Comparison of ENCODE assay signal across 26 cellular contexts in genomic region chr4:177638871-177639270, GRCh38.
"Had no signal": no experiment of that assay in that cellular context is flagged by ENCODE, and none has a peak within 500 bp of the region (broad histone marks: within the 10 kb centered on the region; RNA-seq: fewer than 3 reads in every experiment).

No MANE protein-coding gene starts in this region.

- H3K4me1 ChIP-seq: colonic mucosa, left ventricle myocardium inferior, right atrium auricular region, sigmoid colon, testis, tibial nerve, upper lobe of right lung, vagina had no signal

- DNase-seq: colonic mucosa; dermis blood vessel endothelial cell; erythroblast; foreskin melanocyte; head of caudate nucleus; kidney; left cardiac atrium; left ventricle myocardium inferior; mucosa of descending colon; naive thymus-derived CD8-positive, alpha-beta T cell; nucleus accumbens; ovary; sigmoid colon; stimulated activated CD4-positive, alpha-beta T cell treated with anti-CD3 and anti-CD28 coated beads, Interleukin-2, amount 100 ng/mL, for 24 hours; stimulated activated CD4-positive, alpha-beta T cell treated with anti-CD3 and anti-CD28 coated beads, Interleukin-4, amount 100 ng/mL, for 4 hours; stimulated activated naive B cell treated with anti-CD40 and anti-IgM and Interleukin-4, amounts not matched to agents 10 μg/mL and 1 μg/mL and 100 μg/mL, for 72 hours; stimulated activated naive CD8-positive, alpha-beta T cell treated with anti-CD3 and anti-CD28 coated beads, Interleukin-15, amount 100 ng/mL, for 72 hours; testis; upper lobe of right lung had no signal

- H3K27me3 ChIP-seq: colonic mucosa, hepatocyte, ovary, right atrium auricular region, sigmoid colon, testis, tibial nerve, upper lobe of right lung, vagina had no signal

- H3K9me3 ChIP-seq: colonic mucosa, mucosa of descending colon, right atrium auricular region, sigmoid colon, testis, upper lobe of right lung, vagina had no signal

- H3K27me3 Mint-ChIP-seq: naive thymus-derived CD8-positive, alpha-beta T cell; stimulated activated naive B cell treated with anti-CD40 and anti-IgM and Interleukin-4, amounts not matched to agents 10 μg/mL and 1 μg/mL and 100 μg/mL, for 72 hours; stimulated activated naive CD8-positive, alpha-beta T cell treated with anti-CD3 and anti-CD28 coated beads, Interleukin-15, amount 100 ng/mL, for 72 hours had no signal

- ATAC-seq: left cardiac atrium; mucosa of descending colon; naive thymus-derived CD8-positive, alpha-beta T cell; stimulated activated naive B cell treated with anti-CD40 and anti-IgM and Interleukin-4, amounts not matched to agents 10 μg/mL and 1 μg/mL and 100 μg/mL, for 72 hours; stimulated activated naive CD8-positive, alpha-beta T cell treated with anti-CD3 and anti-CD28 coated beads, Interleukin-15, amount 100 ng/mL, for 72 hours; upper lobe of right lung had no signal

- H3K36me3 ChIP-seq: colonic mucosa, left ventricle myocardium inferior, ovary, right atrium auricular region, sigmoid colon, tibial nerve, upper lobe of right lung, vagina had no signal

- H3K27ac ChIP-seq: colonic mucosa, hepatocyte, left ventricle myocardium inferior, ovary, right atrium auricular region, sigmoid colon, skin epidermis, testis, tibial nerve, upper lobe of right lung, vagina had no signal

- H3K4me3 ChIP-seq: colonic mucosa, hepatocyte, left ventricle myocardium inferior, mucosa of descending colon, ovary, right atrium auricular region, sigmoid colon, skin epidermis, testis, tibial nerve, upper lobe of right lung, vagina had no signal

- H3K9me3 Mint-ChIP-seq: stimulated activated naive CD8-positive, alpha-beta T cell treated with anti-CD3 and anti-CD28 coated beads, Interleukin-15, amount 100 ng/mL, for 72 hours had no signal

- H3K36me3 Mint-ChIP-seq: stimulated activated naive B cell treated with anti-CD40 and anti-IgM and Interleukin-4, amounts not matched to agents 10 μg/mL and 1 μg/mL and 100 μg/mL, for 72 hours had no signal

- H3K4me3 Mint-ChIP-seq: naive thymus-derived CD8-positive, alpha-beta T cell; neural crest cell; stimulated activated naive B cell treated with anti-CD40 and anti-IgM and Interleukin-4, amounts not matched to agents 10 μg/mL and 1 μg/mL and 100 μg/mL, for 72 hours; stimulated activated naive CD8-positive, alpha-beta T cell treated with anti-CD3 and anti-CD28 coated beads, Interleukin-15, amount 100 ng/mL, for 72 hours had no signal

- H3K27ac Mint-ChIP-seq: naive thymus-derived CD8-positive, alpha-beta T cell; stimulated activated naive B cell treated with anti-CD40 and anti-IgM and Interleukin-4, amounts not matched to agents 10 μg/mL and 1 μg/mL and 100 μg/mL, for 72 hours; stimulated activated naive CD8-positive, alpha-beta T cell treated with anti-CD3 and anti-CD28 coated beads, Interleukin-15, amount 100 ng/mL, for 72 hours had no signal

- H3K4me1 Mint-ChIP-seq: naive thymus-derived CD8-positive, alpha-beta T cell; stimulated activated naive B cell treated with anti-CD40 and anti-IgM and Interleukin-4, amounts not matched to agents 10 μg/mL and 1 μg/mL and 100 μg/mL, for 72 hours had no signal

- FAIRE-seq: endothelial cell of umbilical vein, kidney had no signal
